ENCODE assay signal across 21 cellular contexts in genomic region chr4:158597879-158598596, GRCh38.
A peak's percentile ranks its signal among the peaks of the same experiment; 100 is the strongest.
DNase-seq lines count a peak whose midpoint lies in the region; ATAC-seq, FAIRE-seq and TF ChIP-seq lines count a peak whose summit lies in the region.
"Had no signal": no experiment of that assay in that cellular context is flagged by ENCODE, and none has a peak within 500 bp of the region (broad histone marks: within the 10 kb centered on the region; RNA-seq: fewer than 3 reads in every experiment).

No MANE protein-coding gene starts in this region.

- H3K9me3 Mint-ChIP-seq in CD8-positive, alpha-beta T cell = no peaks in the 10 kb centered on the region
- H3K9me3 Mint-ChIP-seq: CD4-positive, alpha-beta T cell had no signal

- H3K36me3 Mint-ChIP-seq in CD8-positive, alpha-beta T cell = no peaks in the 10 kb centered on the region

- H3K4me1 ChIP-seq in liver (ENCODE audit: control insufficient read depth in 4 of 4, insufficient read depth in 4 of 4, low read length in 3 of 4) = no peaks in the 10 kb centered on the region
- H3K4me1 ChIP-seq in CD8-positive, alpha-beta T cell (ENCODE audit: insufficient read depth, low read length) = no peaks in the 10 kb centered on the region

- CTCF ChIA-PET in CD8-positive, alpha-beta T cell (lab: Charles Lee) = no interaction called here

- DNase-seq in AG08395 (ENCODE audit: low spot score) (peak; percentile 4), NCI-H1694 (lab: John Stamatoyannopoulos, UW) (no peak), amniotic stem cell (lab: John Stamatoyannopoulos, UW) (no peak)
- no peak for DNase-seq in CD8-positive, alpha-beta T cell
- DNase-seq: ACHN; C1 segment of cervical spinal cord; CD4-positive, alpha-beta T cell; DMS153; DMS79 treated with DMSO at 0.1 percent for 48 hours; EL; GDM1; HCEC 1CT; Kasumi-1 had no signal

- TF ChIP-seq CTCF in liver (IDR thresholded peaks at IDR 0.05; ENCODE audit: low read depth, low read length, missing input control) = no peak
- no peak for TF ChIP-seq CTCF in CD8-positive, alpha-beta T cell (IDR thresholded peaks at IDR 0.05)

- H3K36me3 ChIP-seq in liver (ENCODE audit: control insufficient read depth in 4 of 4, insufficient read depth in 3 of 4, low read depth in 1 of 4, low read length in 3 of 4) = no peaks in the 10 kb centered on the region
- no peaks in the 10 kb centered on the region for H3K36me3 ChIP-seq in CD8-positive, alpha-beta T cell (ENCODE audit: insufficient read depth, low read length)

- peaks cover 8% of the 10 kb centered on the region for H3K27me3 Mint-ChIP-seq in CD8-positive, alpha-beta T cell (ENCODE audit: low read depth)

- POLR2A ChIA-PET in CD8-positive, alpha-beta T cell (lab: Charles Lee) = no interaction called here

- no peaks in the 10 kb centered on the region for H3K9me3 ChIP-seq in liver (ENCODE audit: control insufficient read depth in 4 of 4, low read length in 3 of 4)
- H3K9me3 ChIP-seq in CD8-positive, alpha-beta T cell (ENCODE audit: low read length) = no peaks in the 10 kb centered on the region

- H3K4me1 Mint-ChIP-seq in CD8-positive, alpha-beta T cell (ENCODE audit: low read depth) = no peaks in the 10 kb centered on the region
- H3K4me1 Mint-ChIP-seq: B cell had no signal

- TF ChIP-seq RAD21 in liver (IDR thresholded peaks at IDR 0.05) = no peak

- peaks cover 0 to 3% (median 1%) of the 10 kb centered on the region in 4 donors for H3K27me3 ChIP-seq in liver (ENCODE audit: control insufficient read depth in 4 of 4, insufficient read depth in 4 of 4, low read length in 3 of 4)
- peaks cover 6% of the 10 kb centered on the region for H3K27me3 ChIP-seq in CD8-positive, alpha-beta T cell (ENCODE audit: insufficient read depth, low read length)

- H3K9ac ChIP-seq in liver (ENCODE audit: low read depth in 1 of 2, low read length in 2 of 2) = no peak overlapping the region

- intact Hi-C loops in CD8-positive, alpha-beta T cell (cut with DNase I, micrococcal nuclease) = no loop called here

- no peak overlapping the region for H3K4me3 ChIP-seq in liver (ENCODE audit: low read depth in 1 of 3, low read length in 3 of 3)
- H3K4me3 ChIP-seq in CD8-positive, alpha-beta T cell (ENCODE audit: low read depth, low read length) = no peak overlapping the region

- H3K27ac ChIP-seq in liver (ENCODE audit: low read depth in 1 of 2, low read length in 2 of 2) = no peak overlapping the region
- H3K27ac ChIP-seq in CD8-positive, alpha-beta T cell (ENCODE audit: low read depth, low read length) = no peak overlapping the region

- no peak overlapping the region for H3K4me3 Mint-ChIP-seq in CD8-positive, alpha-beta T cell
- H3K4me3 Mint-ChIP-seq: B cell; CD4-positive, alpha-beta T cell had no signal

- H3K27ac Mint-ChIP-seq in CD8-positive, alpha-beta T cell = no peak overlapping the region
- H3K27ac Mint-ChIP-seq: B cell; CD4-positive, alpha-beta T cell had no signal

- peak; percentile 52 for ATAC-seq in HG02852 (IDR thresholded peaks at IDR 0.05; ENCODE audit: unreplicated experiment)
- no peak for ATAC-seq in CD8-positive, alpha-beta T cell

- 42% methylated on average over 5 of the region's 5 CpGs for WGBS in liver

- peak; percentile 89 for FAIRE-seq in endometrium (lab: Jason Lieb, UNC)
- FAIRE-seq: D721Med, GM12892, GM19239, HTR-8/SVneo had no signal

TF ChIP-seq in liver, 16 proteins besides CTCF, POLR2A, EP300 and RAD21:
- TF ChIP-seq ATF3 (IDR thresholded peaks at IDR 0.05) (no peak), MAX (IDR thresholded peaks at IDR 0.05) (no peak), FOXA1 (IDR thresholded peaks at IDR 0.05) (no peak), NR2F2 (IDR thresholded peaks at IDR 0.05) (peak; percentile 59), YY1 (IDR thresholded peaks at IDR 0.05) (no peak)
